Comparison of ENCODE assay signal across 22 cellular contexts in genomic region chr2:55502590-55503141, GRCh38. TPM values are rescaled to one million over a fixed set of nuclear protein-coding genes. Genes with fewer than 3 reads are reported as not detected.
DNase-seq lines count a peak whose midpoint lies in the region; ATAC-seq, FAIRE-seq and TF ChIP-seq lines count a peak whose summit lies in the region.
"Had no signal": no experiment of that assay in that cellular context is flagged by ENCODE, and none has a peak within 500 bp of the region (broad histone marks: within the 10 kb centered on the region; RNA-seq: fewer than 3 reads in every experiment).

No MANE protein-coding gene starts in this region.

- peak; percentile 40 for DNase-seq in activated CD4-positive, alpha-beta T cell treated with anti-CD3 and anti-CD28 coated beads, Interleukin-2, amount 10 ng/mL, durations not matched to agents 24 days and 14 days
- no peak for DNase-seq in activated CD4-positive, alpha-beta T cell treated with anti-CD3 and anti-CD28 coated beads for 4 hours
- DNase-seq in HCT116 (ENCODE audit: low read depth, low spot score) (no peak), K562 (ENCODE audit: extremely low read depth in 1 of 4, low spot score in 3 of 4) (no peak), neural progenitor cell (ENCODE audit: low spot score) (no peak), SHP77 treated with DMSO at 0.1 percent for 48 hours (lab: John Stamatoyannopoulos, UW) (no peak)
- DNase-seq in CD8-positive, alpha-beta T cell, result no peak
- DNase-seq: AML-193; CD4-positive, alpha-beta T cell; DMS153; DMS79; GDM1; GM23248; H7; IMR-90 had no signal

- no peaks in the 10 kb centered on the region for H3K9me1 ChIP-seq in K562 (ENCODE audit: control insufficient read depth, insufficient read depth, low read length)

- CTCF ChIA-PET in HCT116 (lab: Charles Lee), result no interaction called here
- CTCF ChIA-PET in K562 (lab: Yijun Ruan, JAX; ENCODE audit: low intra/inter-chr PET ratio), result no interaction called here
- CTCF ChIA-PET in CD8-positive, alpha-beta T cell (lab: Charles Lee), result no interaction called here

- no peak for TF ChIP-seq EP300 in K562 (IDR thresholded peaks at IDR 0.05; ENCODE audit: low read length)

- H3K27me3 Mint-ChIP-seq in activated CD4-positive, alpha-beta T cell treated with anti-CD3 and anti-CD28 coated beads, Interleukin-2, amount 10 ng/mL, durations not matched to agents 24 days and 14 days, result no peaks in the 10 kb centered on the region
- H3K27me3 Mint-ChIP-seq in neural progenitor cell (ENCODE audit: insufficient read depth, low read depth), result no peaks in the 10 kb centered on the region
- no peaks in the 10 kb centered on the region for H3K27me3 Mint-ChIP-seq in CD8-positive, alpha-beta T cell (ENCODE audit: low read depth)
- H3K27me3 Mint-ChIP-seq: CD4-positive, alpha-beta T cell had no signal

- H3F3A ChIP-seq in neural progenitor cell (ENCODE audit: low read depth), result no peaks in the 10 kb centered on the region

- in situ Hi-C loops in K562 (cut with MboI), result no loop called here

- TF ChIP-seq RAD21 in HCT116 (IDR thresholded peaks at IDR 0.05; ENCODE audit: low read depth) (no peak), K562 (CRISPR knock-in tag; conservative IDR thresholded peaks at IDR 0.05 in 1 of 2, IDR thresholded peaks at IDR 0.05 in 1 of 2) (no peak)

- H3K9me3 ChIP-seq in HCT116 (ENCODE audit: control insufficient read depth in 1 of 2, insufficient read depth in 1 of 2, low read depth in 1 of 2, low read length in 2 of 2), result no peaks in the 10 kb centered on the region
- no peaks in the 10 kb centered on the region for H3K9me3 ChIP-seq in K562 (replicated peaks; ENCODE audit: control insufficient read depth, insufficient read depth, low read depth, low read length)
- H3K9me3 ChIP-seq in neural progenitor cell (ENCODE audit: low read depth), result no peaks in the 10 kb centered on the region
- no peaks in the 10 kb centered on the region for H3K9me3 ChIP-seq in CD8-positive, alpha-beta T cell (ENCODE audit: low read length)
- H3K9me3 ChIP-seq: A549 had no signal

- no peak overlapping the region for H2AFZ ChIP-seq in HCT116 (ENCODE audit: low read depth, low read length, poor library complexity, severe bottlenecking)
- H2AFZ ChIP-seq in K562 (ENCODE audit: low read depth, low read length), result peak overlapping the region; percentile 74
- H2AFZ ChIP-seq in neural progenitor cell (replicated peaks), result peak overlapping the region; percentile 55
- H2AFZ ChIP-seq: GM23248 had no signal

- FAIRE-seq in K562 (lab: Jason Lieb, UNC), result no peak
- FAIRE-seq: GM12892, GM18507 had no signal

- ATAC-seq in HCT116 (peak; percentile 47; the same call in 1 of the 2 replicates), K562 (peak; percentile 63), HG03457 (IDR thresholded peaks at IDR 0.05; ENCODE audit: unreplicated experiment) (no peak)
- ATAC-seq in CD8-positive, alpha-beta T cell, result no peak

- POLR2A ChIA-PET in HCT116 (lab: Charles Lee) (no interaction called here), K562 (lab: Yijun Ruan, JAX) (no interaction called here)
- POLR2A ChIA-PET in CD8-positive, alpha-beta T cell (lab: Charles Lee), result no interaction called here

- no peak overlapping the region for H3K27ac Mint-ChIP-seq in activated CD4-positive, alpha-beta T cell treated with anti-CD3 and anti-CD28 coated beads, Interleukin-2, amount 10 ng/mL, durations not matched to agents 24 days and 14 days
- no peak overlapping the region for H3K27ac Mint-ChIP-seq in neural progenitor cell
- no peak overlapping the region for H3K27ac Mint-ChIP-seq in CD8-positive, alpha-beta T cell
- H3K27ac Mint-ChIP-seq: CD4-positive, alpha-beta T cell had no signal

- H4K20me1 ChIP-seq in HCT116 (ENCODE audit: insufficient read depth) (no peaks in the 10 kb centered on the region), K562 (replicated peaks; ENCODE audit: control insufficient read depth, insufficient read depth, low read length) (no peaks in the 10 kb centered on the region), neural progenitor cell (ENCODE audit: low read depth) (no peaks in the 10 kb centered on the region)

- TF ChIP-seq POLR2A in HCT116 (IDR thresholded peaks at IDR 0.05; ENCODE audit: borderline replicate concordance, extremely low read depth, insufficient read depth, insufficient read length), result no peak
- no peak for TF ChIP-seq POLR2A in K562 (conservative IDR thresholded peaks at IDR 0.05)

- peaks cover 0 to 11% of the 10 kb centered on the region in 2 experiments; a peak in 2 of 4 replicates for H3K4me1 ChIP-seq in HCT116 (ENCODE audit: control insufficient read depth in 1 of 2, insufficient read depth in 2 of 2, low read length in 2 of 2)
- H3K4me1 ChIP-seq in K562 (replicated peaks in 1 of 2; ENCODE audit: control insufficient read depth in 2 of 2, insufficient read depth in 2 of 2, low read length in 2 of 2), result no peaks in the 10 kb centered on the region; a peak in 3 of 5 replicates
- H3K4me1 ChIP-seq in neural progenitor cell, result no peaks in the 10 kb centered on the region
- H3K4me1 ChIP-seq in CD8-positive, alpha-beta T cell (ENCODE audit: insufficient read depth, low read length), result no peaks in the 10 kb centered on the region

- no peaks in the 10 kb centered on the region for H3K9me2 ChIP-seq in HCT116 (ENCODE audit: insufficient read depth)

- H3K27ac ChIP-seq in HCT116 (ENCODE audit: low read depth, low read length), result no peak overlapping the region
- H3K27ac ChIP-seq in K562 (ENCODE audit: extremely low read depth, low read depth, low read length), result no peak overlapping the region; the same call in 2 of the 3 replicates
- no peak overlapping the region for H3K27ac ChIP-seq in neural progenitor cell
- H3K27ac ChIP-seq in CD8-positive, alpha-beta T cell (ENCODE audit: low read depth, low read length), result no peak overlapping the region
- H3K27ac ChIP-seq: 22Rv1, A549, C4-2B, GM23248, HL-60 had no signal

- H3K36me3 ChIP-seq in HCT116 (ENCODE audit: control insufficient read depth in 1 of 2, insufficient read depth in 2 of 2, low read length in 2 of 2) (no peaks in the 10 kb centered on the region), K562 (ENCODE audit: control insufficient read depth, insufficient read depth, low read length) (no peaks in the 10 kb centered on the region), neural progenitor cell (no peaks in the 10 kb centered on the region)
- H3K36me3 ChIP-seq in CD8-positive, alpha-beta T cell (ENCODE audit: insufficient read depth, low read length), result no peaks in the 10 kb centered on the region

- no peak overlapping the region for H3K4me2 ChIP-seq in HCT116 (ENCODE audit: low read length)
- H3K4me2 ChIP-seq in K562 (ENCODE audit: insufficient read depth, low read length), result no peak overlapping the region
- no peak overlapping the region for H3K4me2 ChIP-seq in neural progenitor cell
- H3K4me2 ChIP-seq: A549 had no signal

- BruUV-seq in HCT116 (replicated peaks; lab: Mats Ljungman, UMichigan) (no TSS peak), K562 (replicated peaks; lab: Mats Ljungman, UMichigan) (no TSS peak)

- no peaks in the 10 kb centered on the region for H3K9me3 Mint-ChIP-seq in activated CD4-positive, alpha-beta T cell treated with anti-CD3 and anti-CD28 coated beads, Interleukin-2, amount 10 ng/mL, durations not matched to agents 24 days and 14 days
- H3K9me3 Mint-ChIP-seq in neural progenitor cell, result no peaks in the 10 kb centered on the region
- no peaks in the 10 kb centered on the region for H3K9me3 Mint-ChIP-seq in CD8-positive, alpha-beta T cell
- H3K9me3 Mint-ChIP-seq: CD4-positive, alpha-beta T cell had no signal

- no peak overlapping the region for H3K4me3 Mint-ChIP-seq in activated CD4-positive, alpha-beta T cell treated with anti-CD3 and anti-CD28 coated beads, Interleukin-2, amount 10 ng/mL, durations not matched to agents 24 days and 14 days
- H3K4me3 Mint-ChIP-seq in neural progenitor cell, result no peak overlapping the region
- H3K4me3 Mint-ChIP-seq in CD8-positive, alpha-beta T cell, result no peak overlapping the region
- H3K4me3 Mint-ChIP-seq: CD4-positive, alpha-beta T cell had no signal

- H3K4me3 ChIP-seq in HCT116 (replicated peaks in 1 of 2; ENCODE audit: low read depth in 1 of 2, low read length in 2 of 2) (no peak overlapping the region), K562 (no peak overlapping the region), neural progenitor cell (no peak overlapping the region)
- no peak overlapping the region for H3K4me3 ChIP-seq in CD8-positive, alpha-beta T cell (ENCODE audit: low read depth, low read length)
- H3K4me3 ChIP-seq: A549, GM23248 had no signal

- H3K9ac ChIP-seq in HCT116 (ENCODE audit: low read length) (no peak overlapping the region), K562 (ENCODE audit: insufficient read depth in 1 of 2, low read depth in 2 of 2, low read length in 2 of 2) (no peak overlapping the region), neural progenitor cell (no peak overlapping the region)
- H3K9ac ChIP-seq: GM23248 had no signal

- H3K36me3 Mint-ChIP-seq in activated CD4-positive, alpha-beta T cell treated with anti-CD3 and anti-CD28 coated beads, Interleukin-2, amount 10 ng/mL, durations not matched to agents 24 days and 14 days (ENCODE audit: low read depth), result no peaks in the 10 kb centered on the region
- H3K36me3 Mint-ChIP-seq in neural progenitor cell, result no peaks in the 10 kb centered on the region
- H3K36me3 Mint-ChIP-seq in CD8-positive, alpha-beta T cell, result no peaks in the 10 kb centered on the region

- RAD21 ChIA-PET in HCT116 (lab: Charles Lee; ENCODE audit: low non-redundant PET in 1 of 2, low total read pairs in 2 of 2, uncharacterized antibody in 2 of 2, unreplicated experiment in 2 of 2), result no interaction called here

- no peak for TF ChIP-seq CTCF in HCT116 (IDR thresholded peaks at IDR 0.05 in 2 of 3, conservative IDR thresholded peaks at IDR 0.05 in 1 of 3; ENCODE audit: borderline replicate concordance in 1 of 3, insufficient read depth in 1 of 3, low read depth in 2 of 3, low read length in 2 of 3)
- TF ChIP-seq CTCF in K562 (IDR thresholded peaks at IDR 0.05 in 2 of 3, conservative IDR thresholded peaks at IDR 0.05 in 1 of 3; ENCODE audit: insufficient read depth in 2 of 3, low read depth in 1 of 3, low read length in 3 of 3), result no peak
- no peak for TF ChIP-seq CTCF in neural progenitor cell (IDR thresholded peaks at IDR 0.05)
- TF ChIP-seq CTCF in CD8-positive, alpha-beta T cell (IDR thresholded peaks at IDR 0.05), result no peak

- no peaks in the 10 kb centered on the region for H3K79me2 ChIP-seq in HCT116 (ENCODE audit: insufficient read depth, low read length)
- no peaks in the 10 kb centered on the region for H3K79me2 ChIP-seq in K562 (ENCODE audit: control insufficient read depth, insufficient read depth, low read length)
- H3K79me2 ChIP-seq in neural progenitor cell (ENCODE audit: low read depth), result no peaks in the 10 kb centered on the region

- WGBS in K562 (ENCODE audit: insufficient coverage, low coverage, missing lambda C conversion rate), result 76% methylated on average over 9 of the region's 9 CpGs

- H3K4me1 Mint-ChIP-seq in activated CD4-positive, alpha-beta T cell treated with anti-CD3 and anti-CD28 coated beads, Interleukin-2, amount 10 ng/mL, durations not matched to agents 24 days and 14 days, result no peaks in the 10 kb centered on the region
- no peaks in the 10 kb centered on the region for H3K4me1 Mint-ChIP-seq in neural progenitor cell
- H3K4me1 Mint-ChIP-seq in CD8-positive, alpha-beta T cell (ENCODE audit: low read depth), result no peaks in the 10 kb centered on the region

- H3K27me3 ChIP-seq in HCT116 (ENCODE audit: insufficient read depth, low read length) (no peaks in the 10 kb centered on the region), K562 (ENCODE audit: control insufficient read depth in 2 of 2, insufficient read depth in 2 of 2, low read length in 2 of 2) (no peaks in the 10 kb centered on the region), neural progenitor cell (no peaks in the 10 kb centered on the region)
- H3K27me3 ChIP-seq in CD8-positive, alpha-beta T cell (ENCODE audit: insufficient read depth, low read length), result no peaks in the 10 kb centered on the region

- intact Hi-C loops in activated CD4-positive, alpha-beta T cell treated with anti-CD3 and anti-CD28 coated beads, Interleukin-2, amount 10 ng/mL, durations not matched to agents 24 days and 14 days (cut with micrococcal nuclease), result no loop called here
- intact Hi-C loops in HCT116 (cut with micrococcal nuclease) (no loop called here), K562 (cut with micrococcal nuclease) (no loop called here)
- intact Hi-C loops in CD8-positive, alpha-beta T cell (cut with DNase I, micrococcal nuclease), result no loop called here

RNA-seq across cellular contexts. Expression of gene CFAP36, which starts 16.9 kb away (rescaled TPM):
- 22.1 and 25.1 TPM in 2 replicates for total RNA-seq in activated CD4-positive, alpha-beta T cell treated with anti-CD3 and anti-CD28 coated beads, Interleukin-2, amount 10 ng/mL, durations not matched to agents 24 days and 14 days
- 34.9 TPM for total RNA-seq in HCT116 (2021; ENCODE audit: unreplicated experiment)
- polyA plus RNA-seq in HCT116 (2012), result 27.3 and 34.8 TPM in 2 replicates
- 12.8 and 27.9 TPM in 2 replicates for total RNA-seq in K562 (2011; cell fraction: chromatin; rRNA removed; ENCODE audit: low replicate concordance)
- total RNA-seq in K562 (2011; cell fraction: nucleolus; rRNA removed), result 6.6 and 9.0 TPM in 2 replicates
- 16.8 and 26.4 TPM in 2 replicates for total RNA-seq in K562 (2011; cell fraction: nucleoplasm; rRNA removed)
- 17.4 and 17.7 TPM in 2 replicates for total RNA-seq in K562 (2014; rRNA removed)
- total RNA-seq in K562 (2014; rRNA removed; fragmentation: Illumina TruSeq; extraction: Trizol), result 30.8 and 42.9 TPM in 2 replicates
- total RNA-seq in K562 (2015; rRNA removed; fragmentation: Illumina TruSeq; extraction: Trizol), result 27.4 and 35.2 TPM in 2 replicates
- total RNA-seq in K562 (2021), result 23.1 and 23.5 TPM in 2 replicates
- 36.8 and 45.9 TPM in 2 replicates for polyA plus RNA-seq in K562 (2011; rRNA removed)
- 3.9 and 9.8 TPM in 2 replicates for polyA plus RNA-seq in K562 (2011; cell fraction: cytosol; rRNA removed)
- 9.4 and 14.2 TPM in 2 replicates for polyA plus RNA-seq in K562 (2011; cell fraction: nucleus; rRNA removed)
- polyA plus RNA-seq in K562 (2012), result 33.9 and 54.4 TPM in 2 replicates
- polyA plus RNA-seq in K562 (2014; fragmentation: Illumina TruSeq; extraction: Trizol), result 27.6 and 35.8 TPM in 2 replicates
- 10 to 100 TPM; 13.2 to 19.5 TPM for polyA plus RNA-seq in K562 (2014; fragmentation: Nextera tagmentation; extraction: Ambion mirVana)
- polyA plus RNA-seq in K562 (2014; rRNA removed), result 30.2 and 31.3 TPM in 2 replicates
- polyA minus RNA-seq in K562 (2011; rRNA and poly(A)+ RNA removed), result 20.7 and 21.7 TPM in 2 replicates
- polyA minus RNA-seq in K562 (2011; cell fraction: cytosol; rRNA and poly(A)+ RNA removed), result 6.5 and 8.4 TPM in 2 replicates
- polyA minus RNA-seq in K562 (2011; cell fraction: nucleus; rRNA and poly(A)+ RNA removed), result 9.6 and 12.2 TPM in 2 replicates
- 34.4 and 51.2 TPM in 2 replicates for total RNA-seq in neural progenitor cell (ENCODE audit: low replicate concordance)
- 10 to 100 TPM; 28.4 to 31.3 TPM for total RNA-seq in CD8-positive, alpha-beta T cell

Comparison
In these comparisons a context has a peak if more than half of its experiments do, and no peak if none do; other contexts are left out.
1. ATAC-seq: peak in HCT116 (single experiment) and K562 (single experiment); none in HG03457 (single experiment) and CD8-positive, alpha-beta T cell (single experiment).